ENCODE assay signal across 22 cellular contexts in genomic region chr1:42586016-42586415, GRCh38.
"Had no signal": no experiment of that assay in that cellular context is flagged by ENCODE, and none has a peak within 500 bp of the region (broad histone marks: within the 10 kb centered on the region; RNA-seq: fewer than 3 reads in every experiment).

No MANE protein-coding gene starts in this region.

- ATAC-seq: activated CD8-positive, alpha-beta T cell treated with anti-CD3 and anti-CD28 coated beads for 36 hours; activated naive CD8-positive, alpha-beta T cell treated with anti-CD3 and anti-CD28 coated beads, Interleukin-2, amount 50 U/mL, for 24 hours; activated T-cell treated with anti-CD3 and anti-CD28 coated beads, Interleukin-2, amount 50 U/mL, for 4 hours; activated T-helper 17 cell treated with anti-CD3 and anti-CD28 coated beads, Interleukin-2, amount 50 U/mL, for 72 hours; left lung; lower lobe of right lung; natural killer cell treated with Interleukin-12 subunit alpha and Interleukin-12 subunit beta and Interleukin-15 and Interleukin-18, amount 100 ng/mL, for 72 hours; stimulated activated naive CD8-positive, alpha-beta T cell treated with anti-CD3 and anti-CD28 coated beads, Interleukin-15, Interleukin-2, amounts not matched to agents 100 U/mL and 50 U/mL, for 24 hours; WTC11 had no signal

- DNase-seq: activated CD4-positive, alpha-beta T cell treated with anti-CD3 and anti-CD28 coated beads, Interleukin-2, amount 50 U/mL, for 1 hour; activated CD8-positive, alpha-beta T cell treated with anti-CD3 and anti-CD28 coated beads for 36 hours; activated gamma-delta T cell treated with Interleukin-2 at 50 U/mL for 16 hours; activated naive CD8-positive, alpha-beta T cell treated with anti-CD3 and anti-CD28 coated beads, Interleukin-2, amount 50 U/mL, for 24 hours; activated T-cell treated with anti-CD3 and anti-CD28 coated beads, Interleukin-2, amount 50 U/mL, for 4 hours; central memory CD4-positive, alpha-beta T cell; esophagus squamous epithelium; foreskin melanocyte; left lung; lower lobe of right lung; mesendoderm; stimulated activated naive CD8-positive, alpha-beta T cell treated with anti-CD3 and anti-CD28 coated beads, Interleukin-15, Interleukin-2, amounts not matched to agents 100 U/mL and 50 U/mL, for 24 hours; substantia nigra; T-helper 2 cell; uterus had no signal

- H3K9me3 Mint-ChIP-seq: activated naive CD4-positive, alpha-beta T cell treated with anti-CD3 and anti-CD28 coated beads, Interleukin-2, amount 50 U/mL, for 24 hours had no signal

- H3K4me1 Mint-ChIP-seq: activated naive CD4-positive, alpha-beta T cell treated with anti-CD3 and anti-CD28 coated beads, Interleukin-2, amount 50 U/mL, for 24 hours; activated naive CD8-positive, alpha-beta T cell treated with anti-CD3 and anti-CD28 coated beads, Interleukin-2, amount 50 U/mL, for 24 hours; activated T-helper 17 cell treated with anti-CD3 and anti-CD28 coated beads, Interleukin-2, amount 50 U/mL, for 72 hours; WTC11 had no signal

- H3K36me3 ChIP-seq: breast epithelium, lower lobe of right lung, right atrium auricular region, uterus had no signal

- H3K4me3 ChIP-seq: breast epithelium, esophagus squamous epithelium, left lung, lower lobe of right lung, right atrium auricular region, uterus had no signal

- H3K27me3 ChIP-seq: breast epithelium, esophagus squamous epithelium, left lung, right atrium auricular region, uterus had no signal

- H3K4me3 Mint-ChIP-seq: activated CD8-positive, alpha-beta T cell treated with anti-CD3 and anti-CD28 coated beads for 36 hours; activated naive CD4-positive, alpha-beta T cell treated with anti-CD3 and anti-CD28 coated beads, Interleukin-2, amount 50 U/mL, for 24 hours; activated naive CD8-positive, alpha-beta T cell treated with anti-CD3 and anti-CD28 coated beads, Interleukin-2, amount 50 U/mL, for 24 hours; activated T-cell treated with anti-CD3 and anti-CD28 coated beads, Interleukin-2, amount 50 U/mL, for 4 hours; activated T-helper 17 cell treated with anti-CD3 and anti-CD28 coated beads, Interleukin-2, amount 50 U/mL, for 72 hours; natural killer cell treated with Interleukin-12 subunit alpha and Interleukin-12 subunit beta and Interleukin-15 and Interleukin-18, amount 100 ng/mL, for 72 hours; type B pancreatic cell; WTC11 had no signal

- H3K4me1 ChIP-seq: breast epithelium, esophagus squamous epithelium, left lung, lower lobe of right lung, right atrium auricular region, uterus had no signal

- H3K27ac Mint-ChIP-seq: activated CD8-positive, alpha-beta T cell treated with anti-CD3 and anti-CD28 coated beads for 36 hours; activated naive CD4-positive, alpha-beta T cell treated with anti-CD3 and anti-CD28 coated beads, Interleukin-2, amount 50 U/mL, for 24 hours; activated naive CD8-positive, alpha-beta T cell treated with anti-CD3 and anti-CD28 coated beads, Interleukin-2, amount 50 U/mL, for 24 hours; activated T-helper 17 cell treated with anti-CD3 and anti-CD28 coated beads, Interleukin-2, amount 50 U/mL, for 72 hours; natural killer cell treated with Interleukin-12 subunit alpha and Interleukin-12 subunit beta and Interleukin-15 and Interleukin-18, amount 100 ng/mL, for 72 hours; type B pancreatic cell; WTC11 had no signal

- H3K27me3 Mint-ChIP-seq: activated CD8-positive, alpha-beta T cell treated with anti-CD3 and anti-CD28 coated beads for 36 hours; activated naive CD4-positive, alpha-beta T cell treated with anti-CD3 and anti-CD28 coated beads, Interleukin-2, amount 50 U/mL, for 24 hours; activated naive CD8-positive, alpha-beta T cell treated with anti-CD3 and anti-CD28 coated beads, Interleukin-2, amount 50 U/mL, for 24 hours; activated T-helper 17 cell treated with anti-CD3 and anti-CD28 coated beads, Interleukin-2, amount 50 U/mL, for 72 hours; natural killer cell treated with Interleukin-12 subunit alpha and Interleukin-12 subunit beta and Interleukin-15 and Interleukin-18, amount 100 ng/mL, for 72 hours; type B pancreatic cell had no signal

- H3K27ac ChIP-seq: breast epithelium, esophagus squamous epithelium, left lung, lower lobe of right lung, right atrium auricular region, uterus had no signal

- H3K9me3 ChIP-seq: breast epithelium, right atrium auricular region, uterus had no signal
